In the genomic region with DNA sequence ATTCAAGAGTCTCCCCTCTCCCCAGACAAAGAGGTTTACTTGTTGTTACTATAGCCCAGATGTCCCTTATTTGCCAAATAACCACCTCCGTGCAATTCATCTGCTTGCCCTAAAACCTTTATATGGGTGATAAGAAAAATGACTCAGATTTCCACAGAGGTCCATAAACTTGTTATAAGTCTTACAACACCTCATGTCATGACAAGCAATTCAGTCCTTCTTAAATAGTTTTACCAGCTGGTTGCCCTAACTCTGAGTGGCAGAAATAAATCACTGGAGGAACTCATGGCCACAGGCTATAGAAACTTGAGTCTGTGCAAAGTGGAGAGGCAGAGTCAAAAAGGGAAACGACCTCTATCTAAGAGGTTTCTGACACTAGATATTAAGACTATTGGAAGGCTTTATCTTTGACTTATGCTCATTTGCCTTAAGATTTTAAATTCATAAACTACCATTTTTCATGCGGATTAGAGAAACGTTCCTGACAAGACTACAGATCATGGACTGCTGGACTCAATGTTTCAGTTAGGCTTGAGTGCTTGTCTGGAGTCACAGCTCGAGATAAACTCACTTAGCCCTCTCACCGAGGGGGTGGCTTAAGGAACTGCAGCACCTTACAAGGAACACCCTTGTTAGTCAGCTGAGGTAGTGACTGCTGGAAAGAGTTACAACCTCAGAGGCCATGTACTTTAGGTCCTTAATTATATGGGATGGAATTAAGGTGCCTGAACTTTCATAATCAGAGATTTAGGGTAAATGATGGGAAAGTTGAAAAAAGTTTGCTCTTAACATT, we compare ENCODE assay signal across 15 cellular contexts.
"Had no signal": no experiment of that assay in that cellular context is flagged by ENCODE, and none has a peak within 500 bp of the region (broad histone marks: within the 10 kb centered on the region; RNA-seq: fewer than 3 reads in every experiment).

No MANE protein-coding gene starts in this region.

- DNase-seq: activated CD4-positive, alpha-beta T cell treated with anti-CD3 and anti-CD28 coated beads for 4 hours; activated CD8-positive, alpha-beta memory T cell treated with anti-CD3 and anti-CD28 coated beads, Interleukin-2, amount 50 U/mL, for 4 hours; activated CD8-positive, alpha-beta T cell treated with anti-CD3 and anti-CD28 coated beads, Interleukin-2, amount 10 ng/mL, durations not matched to agents 7 days and 5 days; activated naive CD8-positive, alpha-beta T cell treated with anti-CD3 and anti-CD28 coated beads, Interleukin-2, amount 10 ng/mL, durations not matched to agents 7 days and 5 days; anterior cingulate cortex; brain microvascular endothelial cell; dermis blood vessel endothelial cell; right lobe of liver; T-helper 2 cell; upper lobe of right lung had no signal

- H3K4me1 ChIP-seq: prostate gland, right lobe of liver, suprapubic skin, upper lobe of right lung had no signal

- H3K4me3 Mint-ChIP-seq: activated CD8-positive, alpha-beta T cell treated with anti-CD3 and anti-CD28 coated beads, Interleukin-2, amount 10 ng/mL, durations not matched to agents 7 days and 5 days; activated naive CD8-positive, alpha-beta T cell treated with anti-CD3 and anti-CD28 coated beads, Interleukin-2, amount 10 ng/mL, durations not matched to agents 7 days and 5 days; activated T-helper 1 cell treated with anti-CD3 and anti-CD28 coated beads, Interleukin-12 subunit alpha, Interleukin-12 subunit beta, Interleukin-2, Interleukin-4 antibody, amounts not matched to agents 30 ng/mL and 10 ng/mL and 1 ng/mL, durations not matched to agents 14 hours and 24 hours and 36 hours; stimulated activated naive CD8-positive, alpha-beta T cell treated with anti-CD3 and anti-CD28 coated beads, Interleukin-15, Interleukin-2, amounts not matched to agents 100 ng/mL and 50 ng/mL, for 24 hours; WTC11 had no signal

- H3K4me1 Mint-ChIP-seq: activated naive CD8-positive, alpha-beta T cell treated with anti-CD3 and anti-CD28 coated beads, Interleukin-2, amount 10 ng/mL, durations not matched to agents 7 days and 5 days had no signal

- H3K36me3 ChIP-seq: brain microvascular endothelial cell, prostate gland, right lobe of liver, suprapubic skin, upper lobe of right lung had no signal

- H3K27me3 ChIP-seq: brain microvascular endothelial cell, right lobe of liver, suprapubic skin, upper lobe of right lung had no signal

- H3K27me3 Mint-ChIP-seq: activated naive CD8-positive, alpha-beta T cell treated with anti-CD3 and anti-CD28 coated beads, Interleukin-2, amount 10 ng/mL, durations not matched to agents 7 days and 5 days; stimulated activated naive CD8-positive, alpha-beta T cell treated with anti-CD3 and anti-CD28 coated beads, Interleukin-15, Interleukin-2, amounts not matched to agents 100 ng/mL and 50 ng/mL, for 24 hours had no signal

- H3K9me3 ChIP-seq: prostate gland, right lobe of liver, suprapubic skin, upper lobe of right lung had no signal

- H3K36me3 Mint-ChIP-seq: activated naive CD8-positive, alpha-beta T cell treated with anti-CD3 and anti-CD28 coated beads, Interleukin-2, amount 10 ng/mL, durations not matched to agents 7 days and 5 days; WTC11 had no signal

- H3K9me3 Mint-ChIP-seq: activated naive CD8-positive, alpha-beta T cell treated with anti-CD3 and anti-CD28 coated beads, Interleukin-2, amount 10 ng/mL, durations not matched to agents 7 days and 5 days; activated T-helper 1 cell treated with anti-CD3 and anti-CD28 coated beads, Interleukin-12 subunit alpha, Interleukin-12 subunit beta, Interleukin-2, Interleukin-4 antibody, amounts not matched to agents 30 ng/mL and 10 ng/mL and 1 ng/mL, durations not matched to agents 14 hours and 24 hours and 36 hours; stimulated activated naive CD8-positive, alpha-beta T cell treated with anti-CD3 and anti-CD28 coated beads, Interleukin-15, Interleukin-2, amounts not matched to agents 100 ng/mL and 50 ng/mL, for 24 hours; WTC11 had no signal

- H3K4me3 ChIP-seq: prostate gland, right lobe of liver, suprapubic skin, upper lobe of right lung had no signal

- ATAC-seq: activated CD8-positive, alpha-beta T cell treated with anti-CD3 and anti-CD28 coated beads, Interleukin-2, amount 10 ng/mL, durations not matched to agents 7 days and 5 days; right lobe of liver; upper lobe of right lung; WTC11 had no signal

- H3K27ac ChIP-seq: brain microvascular endothelial cell, prostate gland, right lobe of liver, suprapubic skin, upper lobe of right lung had no signal
